In the genomic region with DNA sequence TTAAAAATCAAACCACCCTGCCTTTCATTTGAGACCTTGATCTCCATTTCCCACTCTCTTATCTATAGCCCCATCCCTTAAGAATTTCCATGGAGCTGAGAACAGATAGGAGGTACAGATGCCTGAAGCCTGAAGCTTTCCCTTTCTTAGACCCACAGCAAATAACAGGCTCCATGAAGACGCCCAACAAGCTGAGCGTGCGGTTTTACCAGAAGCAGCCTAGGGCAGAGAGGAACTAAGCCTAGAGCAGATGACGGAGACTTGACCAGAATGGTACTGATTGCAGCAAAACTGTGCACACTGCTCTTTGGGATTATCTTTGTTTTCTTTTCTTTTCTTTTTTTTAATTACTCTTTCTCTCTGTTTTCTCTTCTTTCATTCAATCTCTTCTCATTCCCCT, we compare ENCODE assay signal across 31 cellular contexts. TPM values are rescaled to one million over a fixed set of nuclear protein-coding genes. Genes with fewer than 3 reads are reported as not detected.
DNase-seq lines count a peak whose midpoint lies in the region; ATAC-seq, FAIRE-seq and TF ChIP-seq lines count a peak whose summit lies in the region.
"Had no signal": no experiment of that assay in that cellular context is flagged by ENCODE, and none has a peak within 500 bp of the region (broad histone marks: within the 10 kb centered on the region; RNA-seq: fewer than 3 reads in every experiment).

No MANE protein-coding gene starts in this region.

- H3K4me1 ChIP-seq in left lung = peaks cover 6 to 11% of the 10 kb centered on the region in 2 donors
- H3K4me1 ChIP-seq: BE2C, breast epithelium had no signal

- H3K36me3 ChIP-seq in SK-N-MC (ENCODE audit: insufficient read depth, low read length) (no peaks in the 10 kb centered on the region), left lung (no peaks in the 10 kb centered on the region)
- H3K36me3 ChIP-seq: BE2C, breast epithelium, gastrocnemius medialis, transverse colon had no signal

- DNase-seq in ELF-1 (ENCODE audit: low read depth, low spot score) (peak; percentile 62), SK-N-MC (ENCODE audit: low read depth, low spot score) (no peak), mesothelial cell of epicardium (ENCODE audit: low spot score in 2 of 2, unreplicated experiment in 2 of 2) (no peak), left lung (no peak), HTR-8/SVneo (ENCODE audit: insufficient read length, low spot score) (no peak), Ammon's horn (ENCODE audit: low spot score) (no peak), SHP77 treated with DMSO at 0.1 percent for 48 hours (lab: John Stamatoyannopoulos, UW) (no peak)
- DNase-seq: activated CD4-positive, alpha-beta T cell treated with anti-CD3 and anti-CD28 coated beads for 36 hours; activated naive CD4-positive, alpha-beta T cell treated with anti-CD3 and anti-CD28 coated beads, Interleukin-2, amount 50 U/mL, for 16 hours; amniotic stem cell; BE2C; CD8-positive, alpha-beta memory T cell; effector CD4-positive, alpha-beta T cell; gastrocnemius medialis; H7; hippocampal formation; NCI-H1105; NCI-H187 treated with DMSO at 0.1 percent for 48 hours; NCI-H2171 treated with DMSO at 0.1 percent for 48 hours; NCI-H510A treated with DMSO at 0.1 percent for 48 hours; transverse colon had no signal

- peaks cover 37% of the 10 kb centered on the region for H3K27me3 Mint-ChIP-seq in mesothelial cell of epicardium (ENCODE audit: low read depth)

- H3K9ac ChIP-seq in SK-N-MC (ENCODE audit: insufficient read length) = no peak overlapping the region

- peak overlapping the region; percentile 30 for H3K27ac Mint-ChIP-seq in mesothelial cell of epicardium
- H3K27ac Mint-ChIP-seq: activated CD4-positive, alpha-beta T cell treated with anti-CD3 and anti-CD28 coated beads for 36 hours; activated T-helper 2 cell treated with anti-CD3 and anti-CD28 coated beads, Interferon-gamma antibody, Interleukin-2, Interleukin-4, amounts not matched to agents 10 μg/mL and 5 μg/mL and 100 μg/mL, durations not matched to agents 14 hours and 24 hours and 36 hours; CD8-positive, alpha-beta memory T cell; memory B cell; stimulated activated effector memory CD8-positive, alpha-beta T cell treated with anti-CD3 and anti-CD28 coated beads, Interleukin-12 subunit alpha, Interleukin-12 subunit beta, amount 100 ng/mL, for 72 hours had no signal

- peaks cover 35% of the 10 kb centered on the region for H3K4me1 Mint-ChIP-seq in mesothelial cell of epicardium
- H3K4me1 Mint-ChIP-seq: stimulated activated effector memory CD8-positive, alpha-beta T cell treated with anti-CD3 and anti-CD28 coated beads, Interleukin-12 subunit alpha, Interleukin-12 subunit beta, amount 100 ng/mL, for 72 hours had no signal

- no peaks in the 10 kb centered on the region for H3K9me3 ChIP-seq in SK-N-MC (ENCODE audit: low read depth, low read length)
- H3K9me3 ChIP-seq in left lung = no peaks in the 10 kb centered on the region
- H3K9me3 ChIP-seq: BE2C, breast epithelium, gastrocnemius medialis, transverse colon had no signal

- H3K27ac ChIP-seq in SK-N-MC = peak overlapping the region; percentile 9; the same call in 1 of the 2 replicates
- H3K27ac ChIP-seq in left lung = no peak overlapping the region
- H3K27ac ChIP-seq: breast epithelium, transverse colon, VCaP had no signal

- intact Hi-C loops in left lung (cut with DNase I) = no loop called here

- H3K9me3 Mint-ChIP-seq in mesothelial cell of epicardium = peaks cover 6% of the 10 kb centered on the region
- H3K9me3 Mint-ChIP-seq: activated T-helper 2 cell treated with anti-CD3 and anti-CD28 coated beads, Interferon-gamma antibody, Interleukin-2, Interleukin-4, amounts not matched to agents 10 μg/mL and 5 μg/mL and 100 μg/mL, durations not matched to agents 14 hours and 24 hours and 36 hours; stimulated activated effector memory CD8-positive, alpha-beta T cell treated with anti-CD3 and anti-CD28 coated beads, Interleukin-12 subunit alpha, Interleukin-12 subunit beta, amount 100 ng/mL, for 72 hours had no signal

- H3K36me3 Mint-ChIP-seq in mesothelial cell of epicardium = no peaks in the 10 kb centered on the region
- H3K36me3 Mint-ChIP-seq: memory B cell; stimulated activated effector memory CD8-positive, alpha-beta T cell treated with anti-CD3 and anti-CD28 coated beads, Interleukin-12 subunit alpha, Interleukin-12 subunit beta, amount 100 ng/mL, for 72 hours had no signal

- TF ChIP-seq CTCF in mesothelial cell of epicardium (IDR thresholded peaks at IDR 0.05; ENCODE audit: unreplicated experiment) = no peak
- TF ChIP-seq CTCF in left lung (IDR thresholded peaks at IDR 0.05) = no peak

- H3K4me3 ChIP-seq in SK-N-MC (no peak overlapping the region), left lung (no peak overlapping the region)
- H3K4me3 ChIP-seq: transverse colon had no signal

- ATAC-seq in HG02885 (IDR thresholded peaks at IDR 0.05; ENCODE audit: poor library complexity, unreplicated experiment) (peak; percentile 56), left lung (no peak)
- ATAC-seq: activated CD4-positive, alpha-beta T cell treated with anti-CD3 and anti-CD28 coated beads for 36 hours; gastrocnemius medialis; PC-3; stimulated activated effector memory CD8-positive, alpha-beta T cell treated with anti-CD3 and anti-CD28 coated beads, Interleukin-12 subunit alpha, Interleukin-12 subunit beta, amount 100 ng/mL, for 72 hours had no signal

- FAIRE-seq in HTR-8/SVneo (lab: Jason Lieb, UNC) = no peak
- FAIRE-seq: GM19239 had no signal

- H3K4me3 Mint-ChIP-seq in mesothelial cell of epicardium = no peak overlapping the region
- H3K4me3 Mint-ChIP-seq: activated CD4-positive, alpha-beta T cell treated with anti-CD3 and anti-CD28 coated beads for 36 hours; stimulated activated effector memory CD8-positive, alpha-beta T cell treated with anti-CD3 and anti-CD28 coated beads, Interleukin-12 subunit alpha, Interleukin-12 subunit beta, amount 100 ng/mL, for 72 hours had no signal

- H3K27me3 ChIP-seq in left lung = peaks cover 31 to 54% of the 10 kb centered on the region in 2 donors
- H3K27me3 ChIP-seq: gastrocnemius medialis had no signal

RNA-seq across cellular contexts. Expression of gene ERBB4, which starts 1.8 kb away (rescaled TPM):
- 8.5 to 9.5 TPM (median 9.2 TPM) in 3 replicates for total RNA-seq in mesothelial cell of epicardium
- 10 to 100 TPM in 1 of 2 donors, 1 to 10 TPM in 1; 6.4 to 16.0 TPM for total RNA-seq in left lung
- total RNA-seq: activated CD4-positive, alpha-beta T cell treated with anti-CD3 and anti-CD28 coated beads for 36 hours; activated T-helper 2 cell treated with anti-CD3 and anti-CD28 coated beads, Interferon-gamma antibody, Interleukin-2, Interleukin-4, amounts not matched to agents 10 μg/mL and 5 μg/mL and 100 μg/mL, durations not matched to agents 14 hours and 24 hours and 36 hours; CD8-positive, alpha-beta memory T cell; HT-29; T-helper 2 cell treated with Interferon-gamma antibody and Interleukin-4, amounts not matched to agents 100 ng/mL and 5 ng/mL, for 36 hours had no signal
